In the genomic region with DNA sequence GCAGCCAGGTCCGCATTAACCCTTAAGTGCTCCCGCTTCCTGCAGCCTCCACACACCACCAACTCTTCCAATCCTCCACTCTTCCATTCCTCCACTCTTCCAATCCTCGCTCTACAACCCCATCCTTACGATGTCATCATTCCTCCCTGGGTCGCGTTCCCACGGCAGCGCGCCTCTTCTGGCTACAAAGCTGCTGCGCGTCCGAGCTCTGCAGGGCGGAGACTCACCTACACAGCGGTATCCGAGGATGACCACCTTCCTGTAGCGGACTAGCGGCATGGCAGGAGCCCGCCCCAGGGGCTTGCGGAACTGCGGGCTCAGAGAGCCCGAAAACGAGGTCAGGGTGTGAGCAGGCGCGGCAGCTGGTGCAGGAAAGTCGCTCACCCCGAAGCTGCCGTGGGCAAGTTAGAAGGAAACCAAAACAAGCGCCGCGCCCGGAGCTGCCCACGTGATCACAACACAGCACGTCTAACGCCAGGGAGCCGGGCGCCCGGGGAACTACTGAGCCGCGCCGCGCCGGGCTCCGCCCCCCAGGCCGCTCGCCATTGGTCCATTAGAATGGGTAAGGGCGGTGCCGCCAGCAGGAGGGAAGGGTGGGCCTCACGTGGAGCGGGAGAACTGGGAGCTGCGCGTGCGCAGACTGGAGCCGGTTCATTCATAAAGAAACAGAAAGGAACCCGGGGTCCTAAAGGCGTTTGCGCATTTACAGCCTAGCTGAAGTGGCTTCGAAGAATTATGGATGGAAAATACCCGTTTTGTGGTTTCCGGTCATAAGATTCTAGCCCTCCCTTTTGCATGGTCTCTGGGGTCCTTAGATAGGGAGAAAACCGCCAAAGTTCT, we compare ENCODE assay signal across 8 cellular contexts. TPM values are rescaled to one million over a fixed set of nuclear protein-coding genes. Genes with fewer than 3 reads are reported as not detected.
DNase-seq lines count a peak whose midpoint lies in the region; ATAC-seq and TF ChIP-seq lines count a peak whose summit lies in the region.

Gene RHEBL1 (minus strand): TSS at position 473 of the 840 bp plus-strand sequence. CDS start 194 bp downstream, at position 279.

- no peaks in the 10 kb centered on the region for H3K79me1 ChIP-seq in neuronal stem cell (ENCODE audit: low read depth, low read length)

- H2AFZ ChIP-seq in HCT116 (ENCODE audit: low read depth, low read length, poor library complexity, severe bottlenecking) (peak within 1 kb of the TSS; percentile 86), MM.1S (ENCODE audit: low read length) (peak within 1 kb of the TSS; percentile 91), neuronal stem cell (ENCODE audit: low read length) (peak within 1 kb of the TSS; percentile 96)

- BruUV-seq in HCT116 (replicated peaks; lab: Mats Ljungman, UMichigan): no TSS peak

- no peak within 1 kb of the TSS for H4K8ac ChIP-seq in neuronal stem cell (ENCODE audit: low read depth, low read length)

- WGBS in neuronal stem cell (ENCODE audit: extremely low coverage in 2 of 2, insufficient read length in 2 of 2, insufficient replicate concordance in 1 of 2), 2 donors: 100% methylated on average over 1 of the region's 60 CpGs; no CpG with 5 or more reads in 1 of the 2 donors

- peak within 1 kb of the TSS; percentile 94 for H3K18ac ChIP-seq in neuronal stem cell (ENCODE audit: low read length)

- H2AK5ac ChIP-seq in neuronal stem cell (ENCODE audit: low read depth, low read length): no peak within 1 kb of the TSS

- H2BK120ac ChIP-seq in neuronal stem cell (ENCODE audit: low read depth, low read length): no peak within 1 kb of the TSS

- no peak within 1 kb of the TSS for H2BK15ac ChIP-seq in neuronal stem cell (ENCODE audit: low read length)

- TF ChIP-seq POLR2A in HCT116 (IDR thresholded peaks at IDR 0.05; ENCODE audit: borderline replicate concordance, extremely low read depth, insufficient read depth, insufficient read length): no peak

- H2BK12ac ChIP-seq in neuronal stem cell (ENCODE audit: low read length): no peak within 1 kb of the TSS

- peak; percentile 99 for ATAC-seq in HCT116

- H4K91ac ChIP-seq in neuronal stem cell (ENCODE audit: low read depth, low read length, poor library complexity): no peak within 1 kb of the TSS

- peak; percentile 99 for DNase-seq in GM03348 (ENCODE audit: low spot score)
- DNase-seq in HCT116 (ENCODE audit: low read depth, low spot score): peak; percentile 90
- peak; percentile 99 for DNase-seq in MM.1S
- peak; percentile 95 for DNase-seq in SHP77 treated with DMSO at 0.1 percent for 48 hours (lab: John Stamatoyannopoulos, UW)
- peak; percentile 100 for DNase-seq in activated effector memory CD4-positive, alpha-beta T cell treated with anti-CD3 and anti-CD28 coated beads, Interleukin-2, amount 50 U/mL, for 16 hours
- peak; percentile 98 for DNase-seq in fibroblast of villous mesenchyme (ENCODE audit: low read depth)
- DNase-seq in neuronal stem cell (ENCODE audit: low spot score): peak; percentile 91
- peak; percentile 74 to 99 (median 95) for DNase-seq in substantia nigra (lab: John Stamatoyannopoulos, UW)

- peaks cover 5 to 15% of the 10 kb centered on the region in 2 experiments for H3K4me1 ChIP-seq in HCT116 (ENCODE audit: control insufficient read depth in 1 of 2, insufficient read depth in 2 of 2, low read length in 2 of 2)
- H3K4me1 ChIP-seq in MM.1S (ENCODE audit: low read length): peaks cover 6% of the 10 kb centered on the region
- peaks cover 4 to 9% of the 10 kb centered on the region in 2 donors for H3K4me1 ChIP-seq in neuronal stem cell (ENCODE audit: control insufficient read depth in 2 of 2, insufficient read depth in 1 of 2, low read depth in 1 of 2, low read length in 2 of 2)

- peaks cover 6% of the 10 kb centered on the region; the same call in 1 of the 2 replicates for H3F3A ChIP-seq in MM.1S (ENCODE audit: insufficient read depth, low read length)

- H3K27ac ChIP-seq in HCT116 (ENCODE audit: low read depth, low read length) (peak within 1 kb of the TSS; percentile 70), MM.1S (ENCODE audit: low read length) (peak within 1 kb of the TSS; percentile 66), neuronal stem cell (replicated peaks; ENCODE audit: low read length) (no peak within 1 kb of the TSS), substantia nigra (ENCODE audit: low read depth, low read length, poor library complexity, severe bottlenecking) (peak within 1 kb of the TSS; percentile 59)

- intact Hi-C loops in HCT116 (cut with micrococcal nuclease): no loop called here

- no peak for TF ChIP-seq RAD21 in HCT116 (IDR thresholded peaks at IDR 0.05; ENCODE audit: low read depth)

- RAD21 ChIA-PET in HCT116 (lab: Charles Lee; ENCODE audit: low non-redundant PET in 1 of 2, low total read pairs in 2 of 2, uncharacterized antibody in 2 of 2, unreplicated experiment in 2 of 2): interaction anchor here (1.0 to 2.1 kb wide), 2 partner anchors 18 kb away, joined by 3 to 6 read pairs; no protein-coding TSS in a partner anchor

- H3K4me2 ChIP-seq in HCT116 (ENCODE audit: low read length) (peak within 1 kb of the TSS; percentile 85), MM.1S (ENCODE audit: low read depth, low read length) (peak within 1 kb of the TSS; percentile 91), neuronal stem cell (ENCODE audit: insufficient read depth, low read length, poor library complexity, severe bottlenecking) (peak within 1 kb of the TSS; percentile 85)

- CTCF ChIA-PET in HCT116 (lab: Charles Lee): interaction anchor here (0.6 to 1.7 kb wide), 19 partner anchors 10 to 289 kb away, joined by 3 to 34 read pairs (median 4); partner anchors contain the start of genes DHH, LMBR1L and TUBA1B

- H3K27me3 ChIP-seq in HCT116 (ENCODE audit: insufficient read depth, low read length): no peaks in the 10 kb centered on the region
- no peaks in the 10 kb centered on the region for H3K27me3 ChIP-seq in MM.1S (replicated peaks; ENCODE audit: insufficient read depth, low read length)
- H3K27me3 ChIP-seq in neuronal stem cell (ENCODE audit: control insufficient read depth in 3 of 3, insufficient read depth in 3 of 3, low read depth in 1 of 3, low read length in 3 of 3): peaks cover 0 to 7% (median 0%) of the 10 kb centered on the region in 3 experiments

- peak within 1 kb of the TSS; percentile 65 for H3K9ac ChIP-seq in HCT116 (ENCODE audit: low read length)
- peak within 1 kb of the TSS; percentile 70 for H3K9ac ChIP-seq in MM.1S (ENCODE audit: low read length)
- peak within 1 kb of the TSS; percentile 50 for H3K9ac ChIP-seq in neuronal stem cell (ENCODE audit: low read depth, low read length, poor library complexity)

- H3K23ac ChIP-seq in neuronal stem cell (ENCODE audit: low read depth, low read length, poor library complexity): no peak within 1 kb of the TSS

- H3K9me2 ChIP-seq in HCT116 (ENCODE audit: insufficient read depth) (no peaks in the 10 kb centered on the region), MM.1S (replicated peaks; ENCODE audit: insufficient read depth, low read length) (no peaks in the 10 kb centered on the region)

- H3K79me2 ChIP-seq in HCT116 (ENCODE audit: insufficient read depth, low read length) (no peaks in the 10 kb centered on the region), MM.1S (ENCODE audit: low read length) (peaks cover 12% of the 10 kb centered on the region)

- H4K20me1 ChIP-seq in HCT116 (ENCODE audit: insufficient read depth): no peaks in the 10 kb centered on the region
- H4K20me1 ChIP-seq in MM.1S (ENCODE audit: insufficient read depth, low read length): no peaks in the 10 kb centered on the region

- H3K4ac ChIP-seq in neuronal stem cell (ENCODE audit: low read length): no peak within 1 kb of the TSS

- TF ChIP-seq CTCF in HCT116 (IDR thresholded peaks at IDR 0.05 in 2 of 3, conservative IDR thresholded peaks at IDR 0.05 in 1 of 3; ENCODE audit: borderline replicate concordance in 1 of 3, insufficient read depth in 1 of 3, low read depth in 2 of 3, low read length in 2 of 3) (peak in 2 of 3 experiments; percentile 10 to 25; a peak in 1 of 6 replicates), MM.1S (IDR thresholded peaks at IDR 0.05; ENCODE audit: low read length) (peak; percentile 47), fibroblast of villous mesenchyme (IDR thresholded peaks at IDR 0.05; ENCODE audit: insufficient read depth, low read depth, low read length) (peak; percentile 24)

- no peaks in the 10 kb centered on the region for H3K36me3 ChIP-seq in HCT116 (ENCODE audit: control insufficient read depth in 1 of 2, insufficient read depth in 2 of 2, low read length in 2 of 2)
- H3K36me3 ChIP-seq in MM.1S (replicated peaks; ENCODE audit: insufficient read depth, low read length): no peaks in the 10 kb centered on the region
- H3K36me3 ChIP-seq in neuronal stem cell (replicated peaks in 1 of 2; ENCODE audit: control insufficient read depth in 2 of 2, insufficient read depth in 2 of 2, low read length in 2 of 2): peaks cover 0 to 2% of the 10 kb centered on the region in 2 donors

- H3K4me3 ChIP-seq in HCT116 (replicated peaks in 1 of 2; ENCODE audit: low read depth in 1 of 2, low read length in 2 of 2) (peak within 1 kb of the TSS; percentile 70 to 71), MM.1S (ENCODE audit: low read length) (peak within 1 kb of the TSS; percentile 92), fibroblast of villous mesenchyme (ENCODE audit: low read depth, low read length) (peak within 1 kb of the TSS; percentile 92), neuronal stem cell (ENCODE audit: low read length in 2 of 2) (peak within 1 kb of the TSS; percentile 53 to 86)

- H2BK5ac ChIP-seq in neuronal stem cell (ENCODE audit: low read length): no peak within 1 kb of the TSS

- H3K9me3 ChIP-seq in HCT116 (ENCODE audit: control insufficient read depth in 1 of 2, insufficient read depth in 1 of 2, low read depth in 1 of 2, low read length in 2 of 2): no peaks in the 10 kb centered on the region
- H3K9me3 ChIP-seq in MM.1S (replicated peaks; ENCODE audit: insufficient read depth, low read length): no peaks in the 10 kb centered on the region
- H3K9me3 ChIP-seq in neuronal stem cell (replicated peaks in 1 of 2; ENCODE audit: control insufficient read depth in 2 of 2, insufficient read depth in 1 of 2, low read depth in 1 of 2, low read length in 2 of 2): no peaks in the 10 kb centered on the region

- no peak within 1 kb of the TSS for H3K14ac ChIP-seq in neuronal stem cell (ENCODE audit: low read length)

- POLR2A ChIA-PET in HCT116 (lab: Charles Lee): interaction anchor here (0.6 to 1.5 kb wide), 7 partner anchors 11 to 476 kb away, joined by 3 to 17 read pairs (median 5); partner anchors contain the start of genes LMBR1L and TUBA1B

TF ChIP-seq in HCT116, 20 proteins besides CTCF, POLR2A, EP300 and RAD21 (continues in another document):
- peak; percentile 79 for TF ChIP-seq SIN3A (IDR thresholded peaks at IDR 0.05; ENCODE audit: low read depth)
- TF ChIP-seq MAX (IDR thresholded peaks at IDR 0.05): peak; percentile 92
- TF ChIP-seq EZH2 (IDR thresholded peaks at IDR 0.05): no peak

RNA-seq across cellular contexts. Expression of gene RHEBL1, which starts in this region (rescaled TPM):
- total RNA-seq in HCT116 (2021; ENCODE audit: unreplicated experiment): 2.8 TPM
- polyA plus RNA-seq in HCT116 (2012): 2.9 and 4.2 TPM in 2 replicates
- total RNA-seq in fibroblast of villous mesenchyme: 0.64 and 0.86 TPM in 2 replicates
- polyA plus RNA-seq in neuronal stem cell (2013, experiment 1 of 2): 4.0 TPM
- polyA plus RNA-seq in neuronal stem cell (2013, experiment 2 of 2): 4.1 TPM

Comparison
In these comparisons a context has a peak if more than half of its experiments do, and no peak if none do; other contexts are left out.
1. Peak in DNase-seq and H3K4me3 ChIP-seq in fibroblast of villous mesenchyme; RNA of the gene not detected or under 1 TPM.